Comparison of ENCODE assay signal across 8 cellular contexts in the genomic region with DNA sequence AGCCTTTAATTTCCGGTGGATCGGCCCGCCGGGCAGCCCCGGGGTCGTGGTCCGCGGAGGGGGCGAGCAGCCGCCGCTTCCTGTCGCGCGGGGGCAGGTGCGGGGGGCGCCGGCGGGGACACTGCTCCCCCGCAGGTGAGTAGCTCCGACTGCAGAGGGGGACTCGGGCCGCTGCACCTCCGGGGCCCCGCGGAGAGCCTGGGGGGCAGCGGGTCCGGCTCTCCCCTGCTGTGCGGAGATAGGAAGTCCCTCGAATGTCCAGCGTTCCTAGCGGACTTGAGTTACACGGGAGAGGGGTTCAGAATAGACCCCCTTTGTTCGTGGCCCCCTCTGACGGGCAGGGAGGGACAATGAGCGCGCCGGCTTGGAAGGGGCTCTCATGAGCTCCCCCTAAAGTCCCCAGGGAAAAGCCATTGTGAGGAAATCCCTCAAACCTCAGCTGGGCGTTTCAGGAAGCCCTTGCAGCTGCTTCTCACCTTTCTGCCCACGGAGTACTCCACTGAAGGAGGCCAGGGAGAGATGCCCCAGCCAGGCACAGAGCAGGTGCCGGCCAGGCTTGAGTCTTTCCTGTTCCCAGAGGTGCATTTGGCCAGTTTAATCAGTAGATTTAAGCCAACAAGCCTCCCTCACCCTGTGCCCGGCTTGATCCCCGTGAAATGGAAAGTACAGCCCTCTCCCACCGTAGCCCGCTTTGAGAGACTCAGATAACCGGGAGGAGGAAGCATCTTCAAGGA. TPM values are rescaled to one million over a fixed set of nuclear protein-coding genes. Genes with fewer than 3 reads are reported as not detected.
DNase-seq lines count a peak whose midpoint lies in the region; ATAC-seq and TF ChIP-seq lines count a peak whose summit lies in the region.

No MANE protein-coding gene starts in this region.

- peak overlapping the region; percentile 68 for H3K4me3 ChIP-seq in CD8-positive, alpha-beta T cell (ENCODE audit: low read depth, low read length)
- H3K4me3 ChIP-seq in HUES6 (ENCODE audit: low read depth, low read length) (peak overlapping the region; percentile 82), fibroblast of mammary gland (ENCODE audit: control insufficient read depth, low read depth, low read length) (peak overlapping the region; percentile 36), psoas muscle (peak overlapping the region; percentile 66)

- H3K4me1 ChIP-seq in CD8-positive, alpha-beta T cell (ENCODE audit: insufficient read depth, low read length), result peaks cover 24% of the 10 kb centered on the region
- H3K4me1 ChIP-seq in HUES6 (ENCODE audit: control insufficient read depth, insufficient read depth, low read length), result peaks cover 40% of the 10 kb centered on the region
- peaks cover 6% of the 10 kb centered on the region for H3K4me1 ChIP-seq in psoas muscle

- H3K4me1 Mint-ChIP-seq in CD8-positive, alpha-beta T cell (ENCODE audit: low read depth), result peaks cover 29% of the 10 kb centered on the region

- peak overlapping the region; percentile 62 for H3K27ac Mint-ChIP-seq in CD8-positive, alpha-beta T cell

- H3K4me3 Mint-ChIP-seq in CD8-positive, alpha-beta T cell, result peak overlapping the region; percentile 77

- no peaks in the 10 kb centered on the region for H3K27me3 ChIP-seq in CD8-positive, alpha-beta T cell (ENCODE audit: insufficient read depth, low read length)
- H3K27me3 ChIP-seq in HUES6 (ENCODE audit: control insufficient read depth, insufficient read depth, low read length), result peaks cover 4% of the 10 kb centered on the region; the same call in 1 of the 2 replicates
- peaks cover 0 to 80% (median 22%) of the 10 kb centered on the region in 3 donors for H3K27me3 ChIP-seq in psoas muscle (ENCODE audit: insufficient read depth in 3 of 3, low read length in 2 of 3)

- ATAC-seq in CD8-positive, alpha-beta T cell, result peak; percentile 39
- ATAC-seq in psoas muscle (no peak), HG03378 (IDR thresholded peaks at IDR 0.05; ENCODE audit: unreplicated experiment) (no peak)

- no peaks in the 10 kb centered on the region for H3K9me3 Mint-ChIP-seq in CD8-positive, alpha-beta T cell

- peak overlapping the region; percentile 40 for H3K27ac ChIP-seq in CD8-positive, alpha-beta T cell (ENCODE audit: low read depth, low read length)
- H3K27ac ChIP-seq in HUES6 (ENCODE audit: low read depth, low read length) (no peak overlapping the region), psoas muscle (no peak overlapping the region)

- CTCF ChIA-PET in CD8-positive, alpha-beta T cell (lab: Charles Lee), result interaction anchor here (0.8 to 3.8 kb wide), 4 partner anchors 58 to 175 kb away, joined by 3 to 40 read pairs (median 8); no protein-coding TSS in a partner anchor

- peak in 3 of 7 experiments; percentile 10 to 62 (median 26) for DNase-seq in CD8-positive, alpha-beta T cell
- DNase-seq in SW480 (ENCODE audit: low spot score) (peak; percentile 52), fibroblast of mammary gland (ENCODE audit: low read depth) (no peak), psoas muscle (peak in 1 of 2 donors; percentile 24), GM03348 (ENCODE audit: low spot score) (no peak), NCI-H1930 (lab: John Stamatoyannopoulos, UW) (no peak)

- WGBS in psoas muscle, 3 donors, result 2 to 3% (median 3%) methylated on average over 26 to 45 of the region's 45 CpGs

- no peak for TF ChIP-seq CTCF in CD8-positive, alpha-beta T cell (IDR thresholded peaks at IDR 0.05)
- TF ChIP-seq CTCF in fibroblast of mammary gland (conservative IDR thresholded peaks at IDR 0.05; ENCODE audit: control insufficient read depth, insufficient read depth, low read depth, low read length) (no peak), psoas muscle (IDR thresholded peaks at IDR 0.05) (no peak)

- intact Hi-C loops in CD8-positive, alpha-beta T cell (cut with DNase I, micrococcal nuclease), result loop anchor here (1.0 to 2.0 kb wide), 3 partner anchors 30 to 179 kb away; no protein-coding TSS in a partner anchor
- intact Hi-C loops in psoas muscle (cut with DNase I), result loop anchor here in 1 of 2 donors (10.0 kb wide), 1 partner anchor 160 kb away; no protein-coding TSS in a partner anchor

- H3K9me3 ChIP-seq in CD8-positive, alpha-beta T cell (ENCODE audit: low read length), result no peaks in the 10 kb centered on the region
- H3K9me3 ChIP-seq in HUES6 (ENCODE audit: control insufficient read depth, insufficient read depth, low read depth, low read length) (no peaks in the 10 kb centered on the region), psoas muscle (no peaks in the 10 kb centered on the region)

- H3K27me3 Mint-ChIP-seq in CD8-positive, alpha-beta T cell (ENCODE audit: low read depth), result no peaks in the 10 kb centered on the region

- POLR2A ChIA-PET in CD8-positive, alpha-beta T cell (lab: Charles Lee), result interaction anchor here (1.0 to 3.1 kb wide), 5 partner anchors 31 to 176 kb away, joined by 3 to 17 read pairs (median 5); no protein-coding TSS in a partner anchor

- no peaks in the 10 kb centered on the region for H3K36me3 Mint-ChIP-seq in CD8-positive, alpha-beta T cell

- no peaks in the 10 kb centered on the region for H3K36me3 ChIP-seq in CD8-positive, alpha-beta T cell (ENCODE audit: insufficient read depth, low read length)
- no peaks in the 10 kb centered on the region for H3K36me3 ChIP-seq in HUES6 (ENCODE audit: control insufficient read depth, insufficient read depth, low read length)
- no peaks in the 10 kb centered on the region for H3K36me3 ChIP-seq in psoas muscle (ENCODE audit: insufficient read depth in 1 of 2, low read depth in 1 of 2)

- peak overlapping the region; percentile 61 for H3K9ac ChIP-seq in HUES6 (ENCODE audit: low read length)

RNA-seq across cellular contexts. Expression of a gene that starts 0.9 kb away (rescaled TPM):
- total RNA-seq in CD8-positive, alpha-beta T cell, result 10 to 100 TPM; 11.2 to 12.2 TPM
- 1 to 10 TPM; 1.4 to 4.3 (median 1.8) TPM for total RNA-seq in psoas muscle
- polyA plus RNA-seq in psoas muscle, result 1 to 10 TPM; 1.2 to 1.8 (median 1.8) TPM
